ENCODE assay signal across 19 cellular contexts in genomic region chr17:2271985-2272702, GRCh38.
A peak's percentile ranks its signal among the peaks of the same experiment; 100 is the strongest.
DNase-seq lines count a peak whose midpoint lies in the region; ATAC-seq and FAIRE-seq lines count a peak whose summit lies in the region.
"Had no signal": no experiment of that assay in that cellular context is flagged by ENCODE, and none has a peak within 500 bp of the region (broad histone marks: within the 10 kb centered on the region; RNA-seq: fewer than 3 reads in every experiment).

No MANE protein-coding gene starts in this region.

- H3K4me3 Mint-ChIP-seq in T-helper 2 cell treated with Interferon-gamma antibody and Interleukin-4, amounts not matched to agents 5 μg/mL and 100 μg/mL, for 36 hours: peak overlapping the region; percentile 41
- H3K4me3 Mint-ChIP-seq in central memory CD8-positive, alpha-beta T cell: peak overlapping the region; percentile 41
- H3K4me3 Mint-ChIP-seq: activated naive CD4-positive, alpha-beta T cell treated with anti-CD3 and anti-CD28 coated beads, Interleukin-2, amount 10 ng/mL, durations not matched to agents 7 days and 5 days; brain; memory B cell; naive B cell; stimulated activated naive B cell treated with anti-CD40 and anti-IgM and Interleukin-4, amounts not matched to agents 10 μg/mL and 1 μg/mL and 100 μg/mL, for 72 hours had no signal

- ATAC-seq in central memory CD8-positive, alpha-beta T cell (replicated peaks; ENCODE audit: extremely low read depth, poor library complexity, severe bottlenecking): no peak
- ATAC-seq in GM21526 (IDR thresholded peaks at IDR 0.05; ENCODE audit: low FRiP score, unreplicated experiment): no peak
- ATAC-seq: stimulated activated naive B cell treated with anti-CD40 and anti-IgM and Interleukin-4, amounts not matched to agents 10 μg/mL and 1 μg/mL and 100 μg/mL, for 72 hours had no signal

- DNase-seq in stimulated activated CD4-positive, alpha-beta T cell treated with anti-CD3 and anti-CD28 coated beads, Interleukin-15, amount 100 ng/mL, for 24 hours: peak; percentile 24
- DNase-seq in stimulated activated CD4-positive, alpha-beta T cell treated with anti-CD3 and anti-CD28 coated beads, Interleukin-2, amount 100 ng/mL, for 48 hours: no peak
- DNase-seq in T-helper 2 cell treated with Interferon-gamma antibody and Interleukin-4, amounts not matched to agents 5 μg/mL and 100 μg/mL, for 36 hours (ENCODE audit: low spot score): no peak
- no peak for DNase-seq in central memory CD8-positive, alpha-beta T cell (ENCODE audit: low spot score in 2 of 2)
- no peak for DNase-seq in urothelium cell line (ENCODE audit: low spot score)
- no peak for DNase-seq in NOMO-1 treated with DMSO at 0.1 percent for 48 hours (lab: John Stamatoyannopoulos, UW; ENCODE audit: unreplicated experiment)
- DNase-seq: activated naive CD4-positive, alpha-beta T cell treated with anti-CD3 and anti-CD28 coated beads, Interleukin-2, amount 10 ng/mL, durations not matched to agents 7 days and 5 days; COR-L47; effector memory CD4-positive, alpha-beta T cell; esophagus squamous epithelium; KG1; naive B cell; NCI-H748 treated with DMSO at 0.1 percent for 48 hours; sigmoid colon; stimulated activated naive B cell treated with anti-CD40 and anti-IgM and Interleukin-4, amounts not matched to agents 10 μg/mL and 1 μg/mL and 100 μg/mL, for 72 hours; tibial artery had no signal

- H3K27me3 Mint-ChIP-seq in T-helper 2 cell treated with Interferon-gamma antibody and Interleukin-4, amounts not matched to agents 5 μg/mL and 100 μg/mL, for 36 hours (ENCODE audit: low read depth): no peaks in the 10 kb centered on the region
- no peaks in the 10 kb centered on the region for H3K27me3 Mint-ChIP-seq in central memory CD8-positive, alpha-beta T cell
- H3K27me3 Mint-ChIP-seq: activated naive CD4-positive, alpha-beta T cell treated with anti-CD3 and anti-CD28 coated beads, Interleukin-2, amount 10 ng/mL, durations not matched to agents 7 days and 5 days; brain; memory B cell; naive B cell; stimulated activated naive B cell treated with anti-CD40 and anti-IgM and Interleukin-4, amounts not matched to agents 10 μg/mL and 1 μg/mL and 100 μg/mL, for 72 hours had no signal

- H3K4me1 Mint-ChIP-seq in T-helper 2 cell treated with Interferon-gamma antibody and Interleukin-4, amounts not matched to agents 5 μg/mL and 100 μg/mL, for 36 hours (ENCODE audit: low read depth): peaks cover 58% of the 10 kb centered on the region
- H3K4me1 Mint-ChIP-seq in central memory CD8-positive, alpha-beta T cell: peaks cover 42% of the 10 kb centered on the region
- H3K4me1 Mint-ChIP-seq: brain, memory B cell had no signal

- H3K27ac Mint-ChIP-seq in T-helper 2 cell treated with Interferon-gamma antibody and Interleukin-4, amounts not matched to agents 5 μg/mL and 100 μg/mL, for 36 hours: peak overlapping the region; percentile 85
- H3K27ac Mint-ChIP-seq in central memory CD8-positive, alpha-beta T cell (ENCODE audit: low read depth): peak overlapping the region; percentile 26
- H3K27ac Mint-ChIP-seq: memory B cell; stimulated activated naive B cell treated with anti-CD40 and anti-IgM and Interleukin-4, amounts not matched to agents 10 μg/mL and 1 μg/mL and 100 μg/mL, for 72 hours had no signal

- peaks cover 45% of the 10 kb centered on the region for H3K36me3 Mint-ChIP-seq in T-helper 2 cell treated with Interferon-gamma antibody and Interleukin-4, amounts not matched to agents 5 μg/mL and 100 μg/mL, for 36 hours (ENCODE audit: low read depth)
- peaks cover 23% of the 10 kb centered on the region for H3K36me3 Mint-ChIP-seq in central memory CD8-positive, alpha-beta T cell (ENCODE audit: insufficient read depth)

- FAIRE-seq in urothelium cell line (lab: Jason Lieb, UNC): no peak

- H3K9me3 Mint-ChIP-seq in T-helper 2 cell treated with Interferon-gamma antibody and Interleukin-4, amounts not matched to agents 5 μg/mL and 100 μg/mL, for 36 hours: no peaks in the 10 kb centered on the region
- H3K9me3 Mint-ChIP-seq in central memory CD8-positive, alpha-beta T cell: no peaks in the 10 kb centered on the region
- H3K9me3 Mint-ChIP-seq: activated naive CD4-positive, alpha-beta T cell treated with anti-CD3 and anti-CD28 coated beads, Interleukin-2, amount 10 ng/mL, durations not matched to agents 7 days and 5 days; brain; memory B cell; naive B cell; stimulated activated naive B cell treated with anti-CD40 and anti-IgM and Interleukin-4, amounts not matched to agents 10 μg/mL and 1 μg/mL and 100 μg/mL, for 72 hours had no signal
